ENCODE assay signal across 1 cellular context in the genomic region with DNA sequence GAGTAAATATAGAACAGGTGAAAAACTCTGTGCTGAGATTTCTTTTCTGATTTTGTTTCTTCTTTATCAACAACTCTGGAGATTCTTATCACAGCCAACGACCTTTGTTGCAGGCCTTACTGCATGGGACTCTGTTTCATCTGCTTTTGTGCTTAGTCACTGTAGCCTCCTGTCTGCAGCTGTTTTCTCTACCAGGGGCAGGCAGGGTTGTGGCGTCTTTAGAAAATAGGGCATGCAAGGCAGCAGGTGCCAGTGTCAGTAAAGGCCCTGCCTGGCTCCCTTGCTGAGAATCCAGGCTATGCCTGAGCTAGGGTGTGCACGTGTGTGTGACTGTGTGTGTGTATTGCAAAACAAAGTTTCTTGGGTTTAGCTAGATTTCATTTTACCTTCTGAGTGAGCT.
TF ChIP-seq lines count a peak whose summit lies in the region.

No MANE protein-coding gene starts in this region.

TF ChIP-seq in WTC11, 78 proteins besides CTCF, POLR2A, EP300 and RAD21 (continued from another document):
- TF ChIP-seq, protein P1, sequence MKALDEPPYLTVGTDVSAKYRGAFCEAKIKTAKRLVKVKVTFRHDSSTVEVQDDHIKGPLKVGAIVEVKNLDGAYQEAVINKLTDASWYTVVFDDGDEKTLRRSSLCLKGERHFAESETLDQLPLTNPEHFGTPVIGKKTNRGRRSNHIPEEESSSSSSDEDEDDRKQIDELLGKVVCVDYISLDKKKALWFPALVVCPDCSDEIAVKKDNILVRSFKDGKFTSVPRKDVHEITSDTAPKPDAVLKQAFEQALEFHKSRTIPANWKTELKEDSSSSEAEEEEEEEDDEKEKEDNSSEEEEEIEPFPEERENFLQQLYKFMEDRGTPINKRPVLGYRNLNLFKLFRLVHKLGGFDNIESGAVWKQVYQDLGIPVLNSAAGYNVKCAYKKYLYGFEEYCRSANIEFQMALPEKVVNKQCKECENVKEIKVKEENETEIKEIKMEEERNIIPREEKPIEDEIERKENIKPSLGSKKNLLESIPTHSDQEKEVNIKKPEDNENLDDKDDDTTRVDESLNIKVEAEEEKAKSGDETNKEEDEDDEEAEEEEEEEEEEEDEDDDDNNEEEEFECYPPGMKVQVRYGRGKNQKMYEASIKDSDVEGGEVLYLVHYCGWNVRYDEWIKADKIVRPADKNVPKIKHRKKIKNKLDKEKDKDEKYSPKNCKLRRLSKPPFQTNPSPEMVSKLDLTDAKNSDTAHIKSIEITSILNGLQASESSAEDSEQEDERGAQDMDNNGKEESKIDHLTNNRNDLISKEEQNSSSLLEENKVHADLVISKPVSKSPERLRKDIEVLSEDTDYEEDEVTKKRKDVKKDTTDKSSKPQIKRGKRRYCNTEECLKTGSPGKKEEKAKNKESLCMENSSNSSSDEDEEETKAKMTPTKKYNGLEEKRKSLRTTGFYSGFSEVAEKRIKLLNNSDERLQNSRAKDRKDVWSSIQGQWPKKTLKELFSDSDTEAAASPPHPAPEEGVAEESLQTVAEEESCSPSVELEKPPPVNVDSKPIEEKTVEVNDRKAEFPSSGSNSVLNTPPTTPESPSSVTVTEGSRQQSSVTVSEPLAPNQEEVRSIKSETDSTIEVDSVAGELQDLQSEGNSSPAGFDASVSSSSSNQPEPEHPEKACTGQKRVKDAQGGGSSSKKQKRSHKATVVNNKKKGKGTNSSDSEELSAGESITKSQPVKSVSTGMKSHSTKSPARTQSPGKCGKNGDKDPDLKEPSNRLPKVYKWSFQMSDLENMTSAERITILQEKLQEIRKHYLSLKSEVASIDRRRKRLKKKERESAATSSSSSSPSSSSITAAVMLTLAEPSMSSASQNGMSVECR (CRISPR knock-in tag; IDR thresholded peaks at IDR 0.05; ENCODE audit: borderline replicate concordance): no peak
- TF ChIP-seq, protein P2, sequence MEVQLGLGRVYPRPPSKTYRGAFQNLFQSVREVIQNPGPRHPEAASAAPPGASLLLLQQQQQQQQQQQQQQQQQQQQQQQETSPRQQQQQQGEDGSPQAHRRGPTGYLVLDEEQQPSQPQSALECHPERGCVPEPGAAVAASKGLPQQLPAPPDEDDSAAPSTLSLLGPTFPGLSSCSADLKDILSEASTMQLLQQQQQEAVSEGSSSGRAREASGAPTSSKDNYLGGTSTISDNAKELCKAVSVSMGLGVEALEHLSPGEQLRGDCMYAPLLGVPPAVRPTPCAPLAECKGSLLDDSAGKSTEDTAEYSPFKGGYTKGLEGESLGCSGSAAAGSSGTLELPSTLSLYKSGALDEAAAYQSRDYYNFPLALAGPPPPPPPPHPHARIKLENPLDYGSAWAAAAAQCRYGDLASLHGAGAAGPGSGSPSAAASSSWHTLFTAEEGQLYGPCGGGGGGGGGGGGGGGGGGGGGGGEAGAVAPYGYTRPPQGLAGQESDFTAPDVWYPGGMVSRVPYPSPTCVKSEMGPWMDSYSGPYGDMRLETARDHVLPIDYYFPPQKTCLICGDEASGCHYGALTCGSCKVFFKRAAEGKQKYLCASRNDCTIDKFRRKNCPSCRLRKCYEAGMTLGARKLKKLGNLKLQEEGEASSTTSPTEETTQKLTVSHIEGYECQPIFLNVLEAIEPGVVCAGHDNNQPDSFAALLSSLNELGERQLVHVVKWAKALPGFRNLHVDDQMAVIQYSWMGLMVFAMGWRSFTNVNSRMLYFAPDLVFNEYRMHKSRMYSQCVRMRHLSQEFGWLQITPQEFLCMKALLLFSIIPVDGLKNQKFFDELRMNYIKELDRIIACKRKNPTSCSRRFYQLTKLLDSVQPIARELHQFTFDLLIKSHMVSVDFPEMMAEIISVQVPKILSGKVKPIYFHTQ (CRISPR knock-in tag; IDR thresholded peaks at IDR 0.05): no peak
- TF ChIP-seq, protein P3, sequence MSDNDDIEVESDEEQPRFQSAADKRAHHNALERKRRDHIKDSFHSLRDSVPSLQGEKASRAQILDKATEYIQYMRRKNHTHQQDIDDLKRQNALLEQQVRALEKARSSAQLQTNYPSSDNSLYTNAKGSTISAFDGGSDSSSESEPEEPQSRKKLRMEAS (CRISPR knock-in tag; IDR thresholded peaks at IDR 0.05): no peak
- TF ChIP-seq, protein P4, sequence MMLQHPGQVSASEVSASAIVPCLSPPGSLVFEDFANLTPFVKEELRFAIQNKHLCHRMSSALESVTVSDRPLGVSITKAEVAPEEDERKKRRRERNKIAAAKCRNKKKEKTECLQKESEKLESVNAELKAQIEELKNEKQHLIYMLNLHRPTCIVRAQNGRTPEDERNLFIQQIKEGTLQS (CRISPR knock-in tag; conservative IDR thresholded peaks at IDR 0.05): no peak
- TF ChIP-seq, protein P5, sequence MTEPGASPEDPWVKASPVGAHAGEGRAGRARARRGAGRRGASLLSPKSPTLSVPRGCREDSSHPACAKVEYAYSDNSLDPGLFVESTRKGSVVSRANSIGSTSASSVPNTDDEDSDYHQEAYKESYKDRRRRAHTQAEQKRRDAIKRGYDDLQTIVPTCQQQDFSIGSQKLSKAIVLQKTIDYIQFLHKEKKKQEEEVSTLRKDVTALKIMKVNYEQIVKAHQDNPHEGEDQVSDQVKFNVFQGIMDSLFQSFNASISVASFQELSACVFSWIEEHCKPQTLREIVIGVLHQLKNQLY (CRISPR knock-in tag; IDR thresholded peaks at IDR 0.05): no peak
- no peak for TF ChIP-seq ZNF121 (CRISPR knock-in tag; IDR thresholded peaks at IDR 0.05)
- no peak for TF ChIP-seq ELF4 (CRISPR knock-in tag; IDR thresholded peaks at IDR 0.05; ENCODE audit: low read depth)
- TF ChIP-seq, protein P6, sequence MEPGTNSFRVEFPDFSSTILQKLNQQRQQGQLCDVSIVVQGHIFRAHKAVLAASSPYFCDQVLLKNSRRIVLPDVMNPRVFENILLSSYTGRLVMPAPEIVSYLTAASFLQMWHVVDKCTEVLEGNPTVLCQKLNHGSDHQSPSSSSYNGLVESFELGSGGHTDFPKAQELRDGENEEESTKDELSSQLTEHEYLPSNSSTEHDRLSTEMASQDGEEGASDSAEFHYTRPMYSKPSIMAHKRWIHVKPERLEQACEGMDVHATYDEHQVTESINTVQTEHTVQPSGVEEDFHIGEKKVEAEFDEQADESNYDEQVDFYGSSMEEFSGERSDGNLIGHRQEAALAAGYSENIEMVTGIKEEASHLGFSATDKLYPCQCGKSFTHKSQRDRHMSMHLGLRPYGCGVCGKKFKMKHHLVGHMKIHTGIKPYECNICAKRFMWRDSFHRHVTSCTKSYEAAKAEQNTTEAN (CRISPR knock-in tag; IDR thresholded peaks at IDR 0.05): no peak
- no peak for TF ChIP-seq ZNF232 (CRISPR knock-in tag; IDR thresholded peaks at IDR 0.05)
TF ChIP-seq in WTC11: peak in this region for 0.
